20 cellular contexts compared by ENCODE assay signal in the genomic region with DNA sequence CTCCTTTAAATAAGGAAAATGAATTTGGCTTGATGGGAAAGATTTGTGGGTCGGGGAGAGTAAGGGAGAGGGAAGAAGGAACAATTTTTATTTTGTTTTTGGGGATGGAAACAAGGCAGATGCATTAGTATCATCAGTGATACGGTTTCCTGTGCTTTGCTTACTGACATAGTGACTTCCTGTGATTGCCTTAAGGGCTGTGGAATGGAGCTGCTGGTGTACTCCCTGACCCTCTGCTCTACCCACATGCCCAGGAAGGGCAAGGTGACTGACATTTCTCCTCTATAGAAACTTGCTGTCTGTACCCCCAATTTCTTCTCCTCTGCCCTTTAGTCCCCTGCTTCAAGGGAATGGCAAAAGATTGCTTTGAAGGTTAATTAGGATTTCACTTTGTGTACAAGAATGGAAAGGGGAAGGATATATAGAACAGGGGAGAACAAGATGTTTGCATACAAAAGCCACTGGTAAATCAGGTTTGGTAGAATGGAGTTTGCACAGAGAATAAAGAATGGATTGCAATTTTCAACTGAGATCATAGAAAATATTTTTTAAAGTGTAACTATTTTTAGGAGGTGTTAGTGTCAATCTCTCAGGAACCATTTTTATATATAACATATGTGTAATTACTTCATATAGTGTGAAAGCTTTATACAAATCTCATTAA.
DNase-seq lines count a peak whose midpoint lies in the region; ATAC-seq and TF ChIP-seq lines count a peak whose summit lies in the region.
"Had no signal": no experiment of that assay in that cellular context is flagged by ENCODE, and none has a peak within 500 bp of the region (broad histone marks: within the 10 kb centered on the region; RNA-seq: fewer than 3 reads in every experiment).

No MANE protein-coding gene starts in this region.

- H3K27me3 Mint-ChIP-seq in activated CD4-positive, alpha-beta T cell treated with anti-CD3 and anti-CD28 coated beads for 36 hours, result peaks cover 2% of the 10 kb centered on the region
- H3K27me3 Mint-ChIP-seq: B cell had no signal

- H3K4me1 Mint-ChIP-seq in activated CD4-positive, alpha-beta T cell treated with anti-CD3 and anti-CD28 coated beads for 36 hours, result peaks cover 19% of the 10 kb centered on the region

- no peak for TF ChIP-seq POLR2A in breast epithelium (IDR thresholded peaks at IDR 0.05)

- no peak overlapping the region for H3K27ac Mint-ChIP-seq in activated CD4-positive, alpha-beta T cell treated with anti-CD3 and anti-CD28 coated beads for 36 hours
- H3K27ac Mint-ChIP-seq: B cell; T-helper 1 cell treated with Interleukin-12 subunit alpha and Interleukin-12 subunit beta and Interleukin-4 antibody, amounts not matched to agents 30 μg/mL and 1 μg/mL, for 36 hours had no signal

- no peaks in the 10 kb centered on the region for H3K36me3 ChIP-seq in breast epithelium
- H3K36me3 ChIP-seq: gastrocnemius medialis, left ventricle myocardium inferior had no signal

- ATAC-seq in activated CD4-positive, alpha-beta T cell treated with anti-CD3 and anti-CD28 coated beads for 36 hours, result peak; percentile 73
- peak; percentile 56 for ATAC-seq in HG03378 (IDR thresholded peaks at IDR 0.05; ENCODE audit: unreplicated experiment)
- peak; percentile 21 for ATAC-seq in sciatic nerve
- ATAC-seq in HG02973 (IDR thresholded peaks at IDR 0.05; ENCODE audit: unreplicated experiment), result no peak
- ATAC-seq: gastrocnemius medialis, HCT116 had no signal

- no peak overlapping the region for H3K4me3 Mint-ChIP-seq in activated CD4-positive, alpha-beta T cell treated with anti-CD3 and anti-CD28 coated beads for 36 hours
- H3K4me3 Mint-ChIP-seq: B cell; T-helper 1 cell treated with Interleukin-12 subunit alpha and Interleukin-12 subunit beta and Interleukin-4 antibody, amounts not matched to agents 30 μg/mL and 1 μg/mL, for 36 hours had no signal

- H3K36me3 Mint-ChIP-seq in activated CD4-positive, alpha-beta T cell treated with anti-CD3 and anti-CD28 coated beads for 36 hours (ENCODE audit: low read depth), result no peaks in the 10 kb centered on the region

- H3K4me3 ChIP-seq in breast epithelium, result no peak overlapping the region
- H3K4me3 ChIP-seq: coronary artery, gastrocnemius medialis, left ventricle myocardium inferior, skin epidermis had no signal

- no peaks in the 10 kb centered on the region for H3K9me3 ChIP-seq in breast epithelium
- H3K9me3 ChIP-seq: gastrocnemius medialis had no signal

- peak; percentile 7 for DNase-seq in activated CD4-positive, alpha-beta T cell treated with anti-CD3 and anti-CD28 coated beads for 36 hours
- DNase-seq in activated CD4-positive, alpha-beta T cell treated with anti-CD3 and anti-CD28 coated beads for 1 hour, result no peak
- no peak for DNase-seq in breast epithelium (ENCODE audit: low spot score in 2 of 2)
- no peak for DNase-seq in sciatic nerve (ENCODE audit: low spot score)
- DNase-seq in dedifferentiated amniotic fluid mesenchymal stem cell (ENCODE audit: extremely low spot score), result no peak
- no peak for DNase-seq in SK-N-DZ (ENCODE audit: low spot score)
- DNase-seq: activated CD8-positive, alpha-beta memory T cell treated with anti-CD3 and anti-CD28 coated beads, Interleukin-2, amount 50 U/mL, for 4 hours; gastrocnemius medialis; left ventricle myocardium inferior; NCI-H1930; SHP77 had no signal

- TF ChIP-seq CTCF in breast epithelium (IDR thresholded peaks at IDR 0.05), result no peak

- peaks cover 0 to 10% of the 10 kb centered on the region in 2 donors for H3K4me1 ChIP-seq in breast epithelium
- H3K4me1 ChIP-seq: gastrocnemius medialis, parathyroid adenoma had no signal

- POLR2A ChIA-PET in activated CD4-positive, alpha-beta T cell treated with anti-CD3 and anti-CD28 coated beads for 36 hours (lab: Charles Lee), result no interaction called here

- no peaks in the 10 kb centered on the region for H3K27me3 ChIP-seq in breast epithelium
- H3K27me3 ChIP-seq: gastrocnemius medialis had no signal

- no peaks in the 10 kb centered on the region for H3K9me3 Mint-ChIP-seq in activated CD4-positive, alpha-beta T cell treated with anti-CD3 and anti-CD28 coated beads for 36 hours (ENCODE audit: low read depth)
- H3K9me3 Mint-ChIP-seq: T-helper 1 cell treated with Interleukin-12 subunit alpha and Interleukin-12 subunit beta and Interleukin-4 antibody, amounts not matched to agents 30 μg/mL and 1 μg/mL, for 36 hours had no signal

- peak overlapping the region; percentile 37 to 78 for H3K27ac ChIP-seq in breast epithelium
- H3K27ac ChIP-seq: 22Rv1, gastrocnemius medialis, parathyroid adenoma had no signal

- intact Hi-C loops in activated CD4-positive, alpha-beta T cell treated with anti-CD3 and anti-CD28 coated beads for 36 hours (cut with DNase I, micrococcal nuclease), result no loop called here
- intact Hi-C loops in breast epithelium (cut with DNase I; ENCODE audit: low total_unique reads), result no loop called here
- intact Hi-C loops in sciatic nerve (cut with DNase I), result no loop called here

- CTCF ChIA-PET in activated CD4-positive, alpha-beta T cell treated with anti-CD3 and anti-CD28 coated beads for 36 hours (lab: Charles Lee), result no interaction called here
